In genomic region chr7:75732764-75733630, GRCh38 we compare ENCODE assay signal across 12 cellular contexts. TPM values are rescaled to one million over a fixed set of nuclear protein-coding genes. Genes with fewer than 3 reads are reported as not detected.
A peak's percentile ranks its signal among the peaks of the same experiment; 100 is the strongest.
DNase-seq lines count a peak whose midpoint lies in the region; ATAC-seq, FAIRE-seq and TF ChIP-seq lines count a peak whose summit lies in the region.
"Had no signal": no experiment of that assay in that cellular context is flagged by ENCODE, and none has a peak within 500 bp of the region (broad histone marks: within the 10 kb centered on the region; RNA-seq: fewer than 3 reads in every experiment).

No MANE protein-coding gene starts in this region.

- BruUV-seq in HepG2 (replicated peaks; lab: Mats Ljungman, UMichigan) = no TSS peak

- H3K79me2 ChIP-seq in H9 (ENCODE audit: insufficient read depth, low read length) (no peaks in the 10 kb centered on the region), HepG2 (ENCODE audit: insufficient read depth, low read length) (no peaks in the 10 kb centered on the region)

- H3K27ac Mint-ChIP-seq in H9 (peak overlapping the region in 2 of 3 experiments; percentile 37 to 50; a peak in 4 of 7 replicates), immature natural killer cell (peak overlapping the region; percentile 62 to 90 (median 81))

- no peak overlapping the region for H2AK5ac ChIP-seq in H9 (ENCODE audit: insufficient read length, low read length)

- H2AFZ ChIP-seq in H9 (ENCODE audit: low read length) (no peak overlapping the region), HepG2 (ENCODE audit: low read length) (no peak overlapping the region)

- no peak for FAIRE-seq in HepG2 (lab: Jason Lieb, UNC)
- FAIRE-seq: colon had no signal

- ATAC-seq in HG03097 (IDR thresholded peaks at IDR 0.05; ENCODE audit: low FRiP score, unreplicated experiment) (no peak), GM21526 (IDR thresholded peaks at IDR 0.05; ENCODE audit: low FRiP score, unreplicated experiment) (no peak), HepG2 (no peak)

- peaks cover 0 to 3% (median 0%) of the 10 kb centered on the region in 3 experiments; a peak in 1 of 7 replicates for H3K36me3 Mint-ChIP-seq in H9 (ENCODE audit: insufficient read depth in 1 of 3, low read depth in 3 of 3)
- peaks cover 3 to 7% (median 5%) of the 10 kb centered on the region in 3 donors for H3K36me3 Mint-ChIP-seq in immature natural killer cell

- DNase-seq in H9 (no peak), amniotic epithelial cell (ENCODE audit: low read depth) (peak; percentile 88), immature natural killer cell (peak in 2 of 3 donors; percentile 20 to 27), HepG2 (ENCODE audit: low spot score) (no peak)
- no peak for DNase-seq in stimulated activated CD4-positive, alpha-beta T cell treated with anti-CD3 and anti-CD28 coated beads, Interleukin-4, amount 100 ng/mL, for 4 hours
- DNase-seq: NCI-H1930 had no signal

- H3K36me3 ChIP-seq in HepG2 (replicated peaks in 1 of 2; ENCODE audit: control insufficient read depth in 1 of 2, insufficient read depth in 2 of 2, low read length in 2 of 2) = no peaks in the 10 kb centered on the region

- H3K9ac ChIP-seq in H9 (ENCODE audit: extremely low read depth, insufficient read length, low read length) = no peak overlapping the region
- H3K9ac ChIP-seq in HepG2 (ENCODE audit: insufficient read depth, low read depth, low read length) = no peak overlapping the region

- no peak overlapping the region for H3K27ac ChIP-seq in H9 (ENCODE audit: insufficient read length, low read depth, low read length)
- H3K27ac ChIP-seq in temporal lobe (ENCODE audit: low read depth, low read length) = peak overlapping the region; percentile 14
- H3K27ac ChIP-seq in HepG2 (ENCODE audit: extremely low read length, insufficient read depth, low read length) = no peak overlapping the region

- H3K27me3 Mint-ChIP-seq in H9 (ENCODE audit: low read depth) (peaks cover 12% of the 10 kb centered on the region), immature natural killer cell (ENCODE audit: low read depth in 3 of 3) (peaks cover 4 to 17% (median 7%) of the 10 kb centered on the region in 3 donors)

- H4K8ac ChIP-seq in H9 (replicated peaks; ENCODE audit: insufficient read length, low read depth, low read length) = no peak overlapping the region

- H3K27me3 ChIP-seq in H9 (ENCODE audit: insufficient read depth, low read length) (no peaks in the 10 kb centered on the region; the same call in 1 of the 2 replicates), HepG2 (ENCODE audit: control insufficient read depth in 1 of 2, insufficient read depth in 2 of 2, low read length in 2 of 2) (no peaks in the 10 kb centered on the region)

- no peaks in the 10 kb centered on the region for H3K23me2 ChIP-seq in H9 (ENCODE audit: insufficient read length, low read depth, low read length, poor library complexity, severe bottlenecking)

- no peak overlapping the region for H2BK12ac ChIP-seq in H9 (ENCODE audit: insufficient read length, low read depth, low read length)

- no peak for TF ChIP-seq CTCF in H9 (conservative IDR thresholded peaks at IDR 0.05)
- TF ChIP-seq CTCF in HepG2 (CRISPR knock-in tag; IDR thresholded peaks at IDR 0.05) = no peak

- H3K4me3 Mint-ChIP-seq in H9 = no peak overlapping the region
- H3K4me3 Mint-ChIP-seq in immature natural killer cell = peak overlapping the region; percentile 61 to 74 (median 70)

- no peak overlapping the region for H2BK15ac ChIP-seq in H9 (ENCODE audit: low read depth, low read length)

- H3K4me3 ChIP-seq in HepG2 (replicated peaks in 1 of 3; ENCODE audit: insufficient read depth in 1 of 3, low read depth in 2 of 3, low read length in 3 of 3) = no peak overlapping the region
- H3K4me3 ChIP-seq: lung had no signal

- H3K4me2 ChIP-seq in H9 (ENCODE audit: insufficient read depth, insufficient read length, low read length) = no peak overlapping the region
- no peak overlapping the region for H3K4me2 ChIP-seq in HepG2 (ENCODE audit: low read depth, low read length)

- no peak overlapping the region for H3K14ac ChIP-seq in H9 (ENCODE audit: insufficient read depth, low read length)

- H4K91ac ChIP-seq in H9 (ENCODE audit: insufficient read length, low read depth, low read length) = no peak overlapping the region

- POLR2A ChIA-PET in HepG2 (lab: Yijun Ruan, JAX) = no interaction called here

- CTCF ChIA-PET in HepG2 (lab: Yijun Ruan, JAX; ENCODE audit: low intra/inter-chr PET ratio, low total read pairs) = no interaction called here

- no peak overlapping the region for H3K56ac ChIP-seq in H9 (ENCODE audit: insufficient read length, low read depth, low read length)

- no peak overlapping the region for H2BK120ac ChIP-seq in H9 (ENCODE audit: low read depth, low read length, poor library complexity, severe bottlenecking)

- H2BK20ac ChIP-seq in H9 (ENCODE audit: low read depth, low read length, poor library complexity, severe bottlenecking) = no peak overlapping the region

- H3T11ph ChIP-seq in H9 (ENCODE audit: low read length) = no peak overlapping the region

- TF ChIP-seq RAD21 in HepG2 (CRISPR knock-in tag; IDR thresholded peaks at IDR 0.05) = no peak

- H4K20me1 ChIP-seq in H9 (ENCODE audit: control insufficient read depth, insufficient read depth, insufficient read length) (no peaks in the 10 kb centered on the region), HepG2 (ENCODE audit: insufficient read depth, low read length) (no peaks in the 10 kb centered on the region)

- H3K4me1 ChIP-seq in H9 (ENCODE audit: insufficient read depth, low read length) (peaks cover 14% of the 10 kb centered on the region), HepG2 (ENCODE audit: insufficient read depth, low read length) (peaks cover 25% of the 10 kb centered on the region)

- H3K4me1 Mint-ChIP-seq in H9 (peaks cover 36% of the 10 kb centered on the region in 2 experiments), immature natural killer cell (peaks cover 58 to 73% of the 10 kb centered on the region in 2 donors)

- intact Hi-C loops in HepG2 (cut with micrococcal nuclease; ENCODE audit: unreplicated experiment) = no loop called here

- TF ChIP-seq POLR2A in HepG2 (IDR thresholded peaks at IDR 0.05; ENCODE audit: insufficient read depth in 1 of 2, low read depth in 2 of 2, low read length in 2 of 2) = no peak

- no peak overlapping the region for H2BK5ac ChIP-seq in H9 (ENCODE audit: insufficient read length, low read length)

- H3K9me3 Mint-ChIP-seq in H9 = no peaks in the 10 kb centered on the region; a peak in 1 of 5 replicates
- no peaks in the 10 kb centered on the region for H3K9me3 Mint-ChIP-seq in immature natural killer cell

- no peak overlapping the region for H3K18ac ChIP-seq in H9 (ENCODE audit: insufficient read length, low read depth, low read length)

- in situ Hi-C loops in HepG2 (cut with HindIII; ENCODE audit: extremely low pct_ligation_motif_present, low pct_unique_long_range_greater_than_20kb) = no loop called here

- no peak overlapping the region for H3K4ac ChIP-seq in H9 (ENCODE audit: low read depth, low read length)

- H4K5ac ChIP-seq in H9 (ENCODE audit: insufficient read length, low read depth, low read length) = no peak overlapping the region

- no peak overlapping the region for H3K23ac ChIP-seq in H9 (ENCODE audit: insufficient read length, low read depth, low read length)

- TF ChIP-seq EP300 in HepG2 (IDR thresholded peaks at IDR 0.05; ENCODE audit: low read depth in 2 of 2, low read length in 2 of 2) (no peak), HepG2 (CRISPR knock-in tag; IDR thresholded peaks at IDR 0.05; ENCODE audit: borderline replicate concordance) (no peak)

- H3K9me3 ChIP-seq in H9 (ENCODE audit: control insufficient read depth, low read depth, low read length) = no peaks in the 10 kb centered on the region
- no peaks in the 10 kb centered on the region for H3K9me3 ChIP-seq in HepG2 (ENCODE audit: low read length)

- H3K79me1 ChIP-seq in H9 (ENCODE audit: insufficient read depth, low read depth, low read length, poor library complexity, severe bottlenecking) = no peaks in the 10 kb centered on the region

- WGBS in H9 (ENCODE audit: extremely low coverage, insufficient read length, low lambda C conversion rate) = no CpG with 5 or more reads among the region's 15 CpGs
- WGBS in HepG2 (ENCODE audit: low lambda C conversion rate) = 88% methylated on average over 15 of the region's 15 CpGs

RNA-seq across cellular contexts. Expression of gene HIP1, which starts 5.7 kb away (rescaled TPM):
- total RNA-seq in H9 (2021) = 82.7 and 87.5 TPM in 2 replicates
- 10 to 100 TPM in 1 of 3 donors, 1 to 10 TPM in 2; 3.9 to 13.3 (median 5.9) TPM for polyA plus RNA-seq in immature natural killer cell
- 17.9 TPM for total RNA-seq in temporal lobe
- 4.5 and 8.6 TPM in 2 replicates for total RNA-seq in HepG2 (2016; rRNA removed; fragmentation: Illumina TruSeq; extraction: Trizol)
- 1.3 TPM in 2 replicates for total RNA-seq in HepG2 (2016; cell fraction: cytosol; rRNA removed; fragmentation: Illumina TruSeq; extraction: Trizol; ENCODE audit: low read depth)
- total RNA-seq in HepG2 (2016; cell fraction: insoluble cytoplasmic fraction; rRNA removed; fragmentation: Illumina TruSeq; extraction: Trizol) = 4.2 and 4.3 TPM in 2 replicates
- total RNA-seq in HepG2 (2016; cell fraction: membrane; rRNA removed; fragmentation: Illumina TruSeq; extraction: Trizol) = 1.5 and 2.5 TPM in 2 replicates
- total RNA-seq in HepG2 (2016; cell fraction: nucleus; rRNA removed; fragmentation: Illumina TruSeq; extraction: Trizol) = 4.3 and 7.1 TPM in 2 replicates
- 6.2 TPM in 2 replicates for polyA plus RNA-seq in HepG2 (2011; rRNA removed)
- polyA plus RNA-seq in HepG2 (2011; cell fraction: cytosol; rRNA removed) = 4.0 and 5.3 TPM in 2 replicates
- polyA plus RNA-seq in HepG2 (2011; cell fraction: nucleus; rRNA removed) = 5.9 and 7.6 TPM in 2 replicates
- polyA plus RNA-seq in HepG2 (2012) = 3.9 and 4.2 TPM in 2 replicates
- polyA plus RNA-seq in HepG2 (2016; cell fraction: cytosol; fragmentation: Illumina TruSeq; extraction: Trizol; ENCODE audit: low read depth) = 1.1 and 1.5 TPM in 2 replicates
- polyA plus RNA-seq in HepG2 (2016; cell fraction: insoluble cytoplasmic fraction; fragmentation: Illumina TruSeq; extraction: Trizol; ENCODE audit: low read depth) = 3.4 and 4.0 TPM in 2 replicates
- polyA plus RNA-seq in HepG2 (2016; cell fraction: membrane; fragmentation: Illumina TruSeq; extraction: Trizol; ENCODE audit: low read depth) = 1.0 and 1.9 TPM in 2 replicates
- polyA plus RNA-seq in HepG2 (2016; cell fraction: nucleus; fragmentation: Illumina TruSeq; extraction: Trizol; ENCODE audit: insufficient read depth, low read depth) = 5.3 and 6.5 TPM in 2 replicates
- polyA minus RNA-seq in HepG2 (2011; rRNA and poly(A)+ RNA removed; ENCODE audit: low replicate concordance) = 20.5 and 48.7 TPM in 2 replicates
- polyA minus RNA-seq in HepG2 (2011; cell fraction: cytosol; rRNA and poly(A)+ RNA removed) = 5.5 and 6.4 TPM in 2 replicates
- 11.1 and 11.6 TPM in 2 replicates for polyA minus RNA-seq in HepG2 (2011; cell fraction: nucleus; rRNA and poly(A)+ RNA removed)

RNA-seq across cellular contexts. Expression of gene CCL26, which starts 39.0 kb away (rescaled TPM):
- total RNA-seq in H9 (2021) (8.7 and 9.3 TPM in 2 replicates), temporal lobe (not detected), HepG2 (2016; rRNA removed; fragmentation: Illumina TruSeq; extraction: Trizol) (not detected in 2 replicates)
- polyA plus RNA-seq in immature natural killer cell (not detected), HepG2 (2011; rRNA removed) (0.16 TPM in 2 replicates)
- not detected in 2 replicates for total RNA-seq in HepG2 (2016; cell fraction: cytosol; rRNA removed; fragmentation: Illumina TruSeq; extraction: Trizol; ENCODE audit: low read depth)
- 0.26 TPM in 1 of 2 replicates, not detected in the other for total RNA-seq in HepG2 (2016; cell fraction: insoluble cytoplasmic fraction; rRNA removed; fragmentation: Illumina TruSeq; extraction: Trizol)
- total RNA-seq in HepG2 (2016; cell fraction: membrane; rRNA removed; fragmentation: Illumina TruSeq; extraction: Trizol) = not detected in 2 replicates
- total RNA-seq in HepG2 (2016; cell fraction: nucleus; rRNA removed; fragmentation: Illumina TruSeq; extraction: Trizol) = not detected in 2 replicates
- polyA plus RNA-seq in HepG2 (2011; cell fraction: cytosol; rRNA removed) = not detected in 2 replicates
- not detected in 2 replicates for polyA plus RNA-seq in HepG2 (2011; cell fraction: nucleus; rRNA removed)
- polyA plus RNA-seq in HepG2 (2012) = not detected in 2 replicates
- polyA plus RNA-seq in HepG2 (2016; cell fraction: cytosol; fragmentation: Illumina TruSeq; extraction: Trizol; ENCODE audit: low read depth) = not detected in 2 replicates
- polyA plus RNA-seq in HepG2 (2016; cell fraction: insoluble cytoplasmic fraction; fragmentation: Illumina TruSeq; extraction: Trizol; ENCODE audit: low read depth) = not detected in 2 replicates
- not detected in 2 replicates for polyA plus RNA-seq in HepG2 (2016; cell fraction: membrane; fragmentation: Illumina TruSeq; extraction: Trizol; ENCODE audit: low read depth)
- polyA plus RNA-seq in HepG2 (2016; cell fraction: nucleus; fragmentation: Illumina TruSeq; extraction: Trizol; ENCODE audit: insufficient read depth, low read depth) = not detected in 2 replicates
- polyA minus RNA-seq in HepG2 (2011; rRNA and poly(A)+ RNA removed; ENCODE audit: low replicate concordance) = 2.8 TPM in 1 of 2 replicates, not detected in the other
- polyA minus RNA-seq in HepG2 (2011; cell fraction: cytosol; rRNA and poly(A)+ RNA removed) = not detected in 2 replicates
- not detected in 2 replicates for polyA minus RNA-seq in HepG2 (2011; cell fraction: nucleus; rRNA and poly(A)+ RNA removed)
- total RNA-seq: activated CD8-positive, alpha-beta memory T cell treated with anti-CD3 and anti-CD28 coated beads for 36 hours; lung had no signal

Comparison
In these comparisons a context has a peak if more than half of its experiments do, and no peak if none do; other contexts are left out.
1. DNase-seq: peak in amniotic epithelial cell (single experiment) and immature natural killer cell (2 of 3); none in H9 (single experiment), stimulated activated CD4-positive, alpha-beta T cell treated with anti-CD3 and anti-CD28 coated beads, Interleukin-4, amount 100 ng/mL, for 4 hours (0 of 2) and HepG2 (single experiment).
2. H3K4me3 Mint-ChIP-seq: peak in immature natural killer cell (5 of 5); none in H9 (0 of 2).